Comparison of ENCODE assay signal across 15 cellular contexts in genomic region chr20:1331101-1331500, GRCh38. TPM values are rescaled to one million over a fixed set of nuclear protein-coding genes. Genes with fewer than 3 reads are reported as not detected.
DNase-seq lines count a peak whose midpoint lies in the region; ATAC-seq and TF ChIP-seq lines count a peak whose summit lies in the region.
"Had no signal": no experiment of that assay in that cellular context is flagged by ENCODE, and none has a peak within 500 bp of the region (broad histone marks: within the 10 kb centered on the region; RNA-seq: fewer than 3 reads in every experiment).

No MANE protein-coding gene starts in this region.

- TF ChIP-seq CTCF in foreskin keratinocyte (conservative IDR thresholded peaks at IDR 0.05) (no peak), tibial nerve (IDR thresholded peaks at IDR 0.05) (no peak)

- no peaks in the 10 kb centered on the region for H3K27me3 Mint-ChIP-seq in T-helper 1 cell treated with Interleukin-12 subunit alpha and Interleukin-12 subunit beta and Interleukin-4 antibody, amounts not matched to agents 30 μg/mL and 1 μg/mL, for 36 hours (ENCODE audit: low read depth)
- no peaks in the 10 kb centered on the region for H3K27me3 Mint-ChIP-seq in activated CD4-positive, alpha-beta memory T cell treated with anti-CD3 and anti-CD28 coated beads, Interleukin-2, amount 10 ng/mL, durations not matched to agents 7 days and 5 days

- POLR2A ChIA-PET in activated CD4-positive, alpha-beta memory T cell treated with anti-CD3 and anti-CD28 coated beads, Interleukin-2, amount 10 ng/mL, durations not matched to agents 7 days and 5 days (lab: Charles Lee) = interaction anchor here (0.8 to 1.4 kb wide), 2 partner anchors 40 to 60 kb away, joined by 3 to 4 read pairs; no protein-coding TSS in a partner anchor

- H3K4me3 Mint-ChIP-seq in T-helper 1 cell treated with Interleukin-12 subunit alpha and Interleukin-12 subunit beta and Interleukin-4 antibody, amounts not matched to agents 30 μg/mL and 1 μg/mL, for 36 hours = no peak overlapping the region
- no peak overlapping the region for H3K4me3 Mint-ChIP-seq in activated CD4-positive, alpha-beta memory T cell treated with anti-CD3 and anti-CD28 coated beads, Interleukin-2, amount 10 ng/mL, durations not matched to agents 7 days and 5 days

- TF ChIP-seq POLR2A in tibial nerve (IDR thresholded peaks at IDR 0.05) = no peak

- H3K4me3 ChIP-seq in skeletal muscle tissue (ENCODE audit: low read length in 3 of 3) (no peak overlapping the region), tibial nerve (no peak overlapping the region)
- H3K4me3 ChIP-seq: ovary had no signal

- H3K9me3 ChIP-seq in skeletal muscle tissue (ENCODE audit: control insufficient read depth in 3 of 3, low read length in 3 of 3) (no peaks in the 10 kb centered on the region), tibial nerve (no peaks in the 10 kb centered on the region)
- H3K9me3 ChIP-seq: ovary had no signal

- H3K36me3 ChIP-seq in skeletal muscle tissue (ENCODE audit: control insufficient read depth in 3 of 3, insufficient read depth in 3 of 3, low read length in 3 of 3) = no peaks in the 10 kb centered on the region
- H3K36me3 ChIP-seq in tibial nerve = peaks cover 0 to 37% (median 0%) of the 10 kb centered on the region in 3 donors
- H3K36me3 ChIP-seq: ovary had no signal

- H3K27ac ChIP-seq in foreskin keratinocyte (peak overlapping the region; percentile 47), skeletal muscle tissue (ENCODE audit: low read depth, low read length) (peak overlapping the region; percentile 75), tibial nerve (peak overlapping the region in 1 of 4 donors; percentile 98)
- H3K27ac ChIP-seq: 22Rv1 had no signal

- no peak for TF ChIP-seq EP300 in tibial nerve (IDR thresholded peaks at IDR 0.05)

- no peak for ATAC-seq in foreskin keratinocyte

- H3K27ac Mint-ChIP-seq in T-helper 1 cell treated with Interleukin-12 subunit alpha and Interleukin-12 subunit beta and Interleukin-4 antibody, amounts not matched to agents 30 μg/mL and 1 μg/mL, for 36 hours = peak overlapping the region; percentile 77
- peak overlapping the region; percentile 84 for H3K27ac Mint-ChIP-seq in activated CD4-positive, alpha-beta memory T cell treated with anti-CD3 and anti-CD28 coated beads, Interleukin-2, amount 10 ng/mL, durations not matched to agents 7 days and 5 days

- no peaks in the 10 kb centered on the region for H3K27me3 ChIP-seq in foreskin keratinocyte
- H3K27me3 ChIP-seq in skeletal muscle tissue (ENCODE audit: control insufficient read depth in 3 of 3, insufficient read depth in 3 of 3, low read length in 3 of 3) = no peaks in the 10 kb centered on the region
- no peaks in the 10 kb centered on the region for H3K27me3 ChIP-seq in tibial nerve
- H3K27me3 ChIP-seq: ovary had no signal

- CTCF ChIA-PET in activated CD4-positive, alpha-beta memory T cell treated with anti-CD3 and anti-CD28 coated beads, Interleukin-2, amount 10 ng/mL, durations not matched to agents 7 days and 5 days (lab: Charles Lee) = interaction anchor here (2.8 kb wide), 1 partner anchor 106 kb away, joined by 9 read pairs; no protein-coding TSS in a partner anchor

- WGBS in tibial nerve, 2 donors = 94 to 96% methylated on average over 2 of the region's 2 CpGs

- DNase-seq in T-helper 1 cell = no peak
- no peak for DNase-seq in activated CD4-positive, alpha-beta memory T cell treated with anti-CD3 and anti-CD28 coated beads, Interleukin-2, amount 10 ng/mL, durations not matched to agents 7 days and 5 days
- DNase-seq in foreskin keratinocyte = no peak
- no peak for DNase-seq in tibial nerve (ENCODE audit: low spot score in 2 of 2)
- no peak for DNase-seq in NCI-H446 (lab: John Stamatoyannopoulos, UW)
- DNase-seq in SW480 (ENCODE audit: low spot score) = no peak
- DNase-seq: kidney glomerular epithelial cell; NCI-H526 treated with DMSO at 0.1 percent for 48 hours; RPMI8226; stimulated activated CD4-positive, alpha-beta T cell treated with anti-CD3 and anti-CD28 coated beads, Interleukin-4, amount 100 ng/mL, for 1 hour; substantia nigra had no signal

- H3K36me3 Mint-ChIP-seq in T-helper 1 cell treated with Interleukin-12 subunit alpha and Interleukin-12 subunit beta and Interleukin-4 antibody, amounts not matched to agents 30 μg/mL and 1 μg/mL, for 36 hours (ENCODE audit: low read depth) = peaks cover 17% of the 10 kb centered on the region
- H3K36me3 Mint-ChIP-seq in activated CD4-positive, alpha-beta memory T cell treated with anti-CD3 and anti-CD28 coated beads, Interleukin-2, amount 10 ng/mL, durations not matched to agents 7 days and 5 days (ENCODE audit: low read depth) = peaks cover 27% of the 10 kb centered on the region

- peaks cover 38% of the 10 kb centered on the region for H3K4me1 ChIP-seq in foreskin keratinocyte
- H3K4me1 ChIP-seq in skeletal muscle tissue (ENCODE audit: control insufficient read depth in 3 of 3, insufficient read depth in 3 of 3, low read length in 3 of 3) = peaks cover 51 to 58% (median 58%) of the 10 kb centered on the region in 3 donors
- H3K4me1 ChIP-seq in tibial nerve = peaks cover 0 to 46% (median 37%) of the 10 kb centered on the region in 4 donors

- peaks cover 50% of the 10 kb centered on the region for H3K4me1 Mint-ChIP-seq in T-helper 1 cell treated with Interleukin-12 subunit alpha and Interleukin-12 subunit beta and Interleukin-4 antibody, amounts not matched to agents 30 μg/mL and 1 μg/mL, for 36 hours (ENCODE audit: low read depth)
- H3K4me1 Mint-ChIP-seq in activated CD4-positive, alpha-beta memory T cell treated with anti-CD3 and anti-CD28 coated beads, Interleukin-2, amount 10 ng/mL, durations not matched to agents 7 days and 5 days = peaks cover 52% of the 10 kb centered on the region

- no peaks in the 10 kb centered on the region for H3K9me3 Mint-ChIP-seq in T-helper 1 cell treated with Interleukin-12 subunit alpha and Interleukin-12 subunit beta and Interleukin-4 antibody, amounts not matched to agents 30 μg/mL and 1 μg/mL, for 36 hours
- no peaks in the 10 kb centered on the region for H3K9me3 Mint-ChIP-seq in activated CD4-positive, alpha-beta memory T cell treated with anti-CD3 and anti-CD28 coated beads, Interleukin-2, amount 10 ng/mL, durations not matched to agents 7 days and 5 days

- H3K9ac ChIP-seq in skeletal muscle tissue (ENCODE audit: low read depth in 1 of 3, low read length in 3 of 3) = no peak overlapping the region

RNA-seq across cellular contexts. Expression of gene SDCBP2, which starts 2.2 kb away (rescaled TPM):
- total RNA-seq in activated CD4-positive, alpha-beta memory T cell treated with anti-CD3 and anti-CD28 coated beads, Interleukin-2, amount 10 ng/mL, durations not matched to agents 7 days and 5 days = 1 to 10 TPM; 3.1 to 3.2 TPM
- total RNA-seq in foreskin keratinocyte = 2.9 and 5.3 TPM in 2 replicates
- polyA plus RNA-seq in foreskin keratinocyte = 3.8 and 6.3 TPM in 2 replicates
- total RNA-seq in skeletal muscle tissue = 1.6 TPM
- total RNA-seq in tibial nerve = 1 to 10 TPM; 1.9 to 4.2 (median 2.9) TPM
